ENCODE assay signal across 8 cellular contexts in genomic region chr12:12684375-12685106, GRCh38. TPM values are rescaled to one million over a fixed set of nuclear protein-coding genes. Genes with fewer than 3 reads are reported as not detected.
DNase-seq lines count a peak whose midpoint lies in the region; ATAC-seq and TF ChIP-seq lines count a peak whose summit lies in the region.

No MANE protein-coding gene starts in this region.

- ATAC-seq in upper lobe of right lung (peak; percentile 39), HG03108 (IDR thresholded peaks at IDR 0.05; ENCODE audit: unreplicated experiment) (no peak), GM21737 (IDR thresholded peaks at IDR 0.05; ENCODE audit: unreplicated experiment) (no peak)

- H3K4me3 Mint-ChIP-seq in Caco-2 (ENCODE audit: unreplicated experiment) = no peak overlapping the region

- CTCF ChIA-PET in Caco-2 (lab: Charles Lee) = no interaction called here

- no peak overlapping the region for H3K4me3 ChIP-seq in Caco-2 (ENCODE audit: low read depth, low read length)
- no peak overlapping the region for H3K4me3 ChIP-seq in upper lobe of right lung

- POLR2A ChIA-PET in Caco-2 (lab: Charles Lee) = no interaction called here

- H3K9me3 ChIP-seq in Caco-2 = no peaks in the 10 kb centered on the region
- no peaks in the 10 kb centered on the region for H3K9me3 ChIP-seq in upper lobe of right lung

- intact Hi-C loops in Caco-2 (cut with micrococcal nuclease; ENCODE audit: unreplicated experiment) = no loop called here
- intact Hi-C loops in upper lobe of right lung (cut with DNase I) = no loop called here

- H3K27me3 ChIP-seq in Caco-2 (replicated peaks; ENCODE audit: control insufficient read depth, insufficient read depth, low read length) (no peaks in the 10 kb centered on the region), upper lobe of right lung (no peaks in the 10 kb centered on the region)

- H3K36me3 Mint-ChIP-seq in Caco-2 (ENCODE audit: insufficient read depth, unreplicated experiment) = no peaks in the 10 kb centered on the region

- H3K4me1 ChIP-seq in Caco-2 (peaks cover 20% of the 10 kb centered on the region), upper lobe of right lung (no peaks in the 10 kb centered on the region)

- H3K27ac Mint-ChIP-seq in Caco-2 (ENCODE audit: unreplicated experiment) = no peak overlapping the region

- no peak for TF ChIP-seq CTCF in Caco-2 (IDR thresholded peaks at IDR 0.05; ENCODE audit: insufficient read depth in 1 of 2, low read depth in 1 of 2, low read length in 1 of 2, severe bottlenecking in 1 of 2, unreplicated experiment in 1 of 2)
- TF ChIP-seq CTCF in upper lobe of right lung (IDR thresholded peaks at IDR 0.05) = no peak

- peaks cover 16% of the 10 kb centered on the region for H3K4me1 Mint-ChIP-seq in Caco-2 (ENCODE audit: low read depth, unreplicated experiment)

- H3K9me3 Mint-ChIP-seq in Caco-2 (ENCODE audit: unreplicated experiment) = no peaks in the 10 kb centered on the region

- no peaks in the 10 kb centered on the region for H3K27me3 Mint-ChIP-seq in Caco-2 (ENCODE audit: insufficient read depth, unreplicated experiment)

- H3K36me3 ChIP-seq in Caco-2 (ENCODE audit: control insufficient read depth, insufficient read depth, low read length) (no peaks in the 10 kb centered on the region), upper lobe of right lung (no peaks in the 10 kb centered on the region)

- BruUV-seq in Caco-2 (replicated peaks; lab: Mats Ljungman, UMichigan) = no TSS peak

- DNase-seq in Caco-2 = peak; percentile 68 to 72
- DNase-seq in LHCN-M2 (ENCODE audit: low read depth) = peak; percentile 40
- DNase-seq in SK-N-DZ (ENCODE audit: low spot score) = peak; percentile 97
- DNase-seq in hippocampal formation (lab: John Stamatoyannopoulos, UW) = peak; percentile 49 to 82
- DNase-seq in upper lobe of right lung = no peak
- DNase-seq in SW 1271 (lab: John Stamatoyannopoulos, UW) = no peak

- no peak overlapping the region for H3K27ac ChIP-seq in upper lobe of right lung

RNA-seq across cellular contexts. Expression of gene GPR19, which starts 11.4 kb away (rescaled TPM):
- total RNA-seq in Caco-2 (2022) (8.4 and 9.8 TPM in 2 replicates), LHCN-M2 (2014; rRNA removed) (0.34 and 0.64 TPM in 2 replicates), upper lobe of right lung (not detected)
- 0.09 TPM for polyA plus RNA-seq in LHCN-M2 (2012)
- polyA plus RNA-seq in SK-N-DZ (2014; cell fraction: cytosol; rRNA removed) = 19.7 and 20.4 TPM in 2 replicates
- 8.6 and 11.2 TPM in 2 replicates for polyA plus RNA-seq in SK-N-DZ (2014; cell fraction: nucleus; rRNA removed)

RNA-seq across cellular contexts. Expression of gene CDKN1B, which starts 32.6 kb away (rescaled TPM):
- total RNA-seq in Caco-2 (2022) (107 and 115 TPM in 2 replicates), LHCN-M2 (2014; rRNA removed) (21.2 and 27.4 TPM in 2 replicates), upper lobe of right lung (51.4 TPM)
- polyA plus RNA-seq in LHCN-M2 (2012) = 9.2 TPM
- polyA plus RNA-seq in SK-N-DZ (2014; cell fraction: cytosol; rRNA removed) = 109 and 132 TPM in 2 replicates
- polyA plus RNA-seq in SK-N-DZ (2014; cell fraction: nucleus; rRNA removed) = 65.7 and 67.7 TPM in 2 replicates

Comparison
In these comparisons a context has a peak if more than half of its experiments do, and no peak if none do; other contexts are left out.
1. DNase-seq: peak in Caco-2 (2 of 2), LHCN-M2 (single experiment), SK-N-DZ (single experiment) and hippocampal formation (2 of 2); none in upper lobe of right lung (single experiment) and SW 1271 (0 of 2).